Comparison of ENCODE assay signal across 17 cellular contexts in the genomic region with DNA sequence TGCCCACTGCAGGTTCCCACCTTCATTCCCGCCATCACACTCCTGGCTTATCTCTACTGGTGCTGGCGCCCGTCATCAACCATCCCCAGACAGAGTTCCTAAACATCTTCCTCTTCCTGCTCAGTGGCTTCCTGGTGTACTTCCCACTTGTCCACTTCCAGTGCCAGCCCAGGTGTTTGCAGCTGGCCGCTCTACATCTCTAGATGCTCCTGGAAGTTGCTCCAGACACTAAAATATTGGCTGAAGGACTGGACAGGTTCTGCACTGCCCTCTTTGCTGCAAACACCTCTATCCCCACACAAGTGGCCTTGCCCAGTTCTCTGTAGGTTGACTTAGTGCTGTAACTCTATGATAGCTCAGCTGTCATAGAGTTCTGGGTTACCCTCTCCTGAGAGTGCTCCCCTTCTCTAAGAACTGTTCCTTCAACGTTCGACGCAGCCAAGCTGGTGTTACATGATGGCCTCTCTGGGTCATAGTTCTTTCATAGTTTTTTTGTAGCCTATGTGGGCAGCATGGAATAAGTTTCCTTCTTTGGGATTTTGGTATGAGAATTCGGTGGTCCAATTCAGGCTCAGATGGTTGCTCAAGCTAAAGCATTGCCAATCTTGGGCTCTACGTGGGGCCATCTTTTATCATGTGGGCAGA.
"Had no signal": no experiment of that assay in that cellular context is flagged by ENCODE, and none has a peak within 500 bp of the region (broad histone marks: within the 10 kb centered on the region; RNA-seq: fewer than 3 reads in every experiment).

No MANE protein-coding gene starts in this region.

- H3K27me3 ChIP-seq: breast epithelium, esophagus squamous epithelium, gastroesophageal sphincter, thyroid gland had no signal

- H3K9me3 ChIP-seq: breast epithelium, esophagus squamous epithelium, gastroesophageal sphincter, spleen, thyroid gland had no signal

- ATAC-seq: stimulated activated naive CD8-positive, alpha-beta T cell treated with anti-CD3 and anti-CD28 coated beads, Interleukin-15, Interleukin-2, amounts not matched to agents 100 U/mL and 50 U/mL, for 24 hours had no signal

- H3K4me1 ChIP-seq: breast epithelium, spleen, thyroid gland had no signal

- H3K4me3 ChIP-seq: breast epithelium, coronary artery, esophagus squamous epithelium, gastroesophageal sphincter, spleen, thyroid gland had no signal

- H3K27ac ChIP-seq: breast epithelium, coronary artery, esophagus squamous epithelium, gastroesophageal sphincter, spleen, thyroid gland had no signal

- DNase-seq: activated B cell treated with CpG ODN at 0.5 μM for 24 hours; activated CD4-positive, alpha-beta T cell treated with anti-CD3 and anti-CD28 coated beads, Interleukin-2, amount 50 U/mL, for 4 hours; activated CD8-positive, alpha-beta memory T cell treated with anti-CD3 and anti-CD28 coated beads for 24 hours; activated CD8-positive, alpha-beta memory T cell treated with anti-CD3 and anti-CD28 coated beads, Interleukin-2, amount 50 U/mL, for 48 hours; activated naive CD8-positive, alpha-beta T cell treated with anti-CD3 and anti-CD28 coated beads, Interleukin-2, amount 10 ng/mL, durations not matched to agents 7 days and 5 days; activated T-cell treated with anti-CD3 and anti-CD28 coated beads, Interleukin-2, amount 50 U/mL, for 4 hours; amniotic stem cell; esophagus squamous epithelium; midbrain; spleen; stimulated activated CD4-positive, alpha-beta T cell treated with anti-CD3 and anti-CD28 coated beads, Interleukin-4, amount 100 ng/mL, for 24 hours; T-helper 9 cell had no signal

- H3K36me3 ChIP-seq: breast epithelium, esophagus squamous epithelium, gastroesophageal sphincter, spleen, thyroid gland had no signal
